In the genomic region with DNA sequence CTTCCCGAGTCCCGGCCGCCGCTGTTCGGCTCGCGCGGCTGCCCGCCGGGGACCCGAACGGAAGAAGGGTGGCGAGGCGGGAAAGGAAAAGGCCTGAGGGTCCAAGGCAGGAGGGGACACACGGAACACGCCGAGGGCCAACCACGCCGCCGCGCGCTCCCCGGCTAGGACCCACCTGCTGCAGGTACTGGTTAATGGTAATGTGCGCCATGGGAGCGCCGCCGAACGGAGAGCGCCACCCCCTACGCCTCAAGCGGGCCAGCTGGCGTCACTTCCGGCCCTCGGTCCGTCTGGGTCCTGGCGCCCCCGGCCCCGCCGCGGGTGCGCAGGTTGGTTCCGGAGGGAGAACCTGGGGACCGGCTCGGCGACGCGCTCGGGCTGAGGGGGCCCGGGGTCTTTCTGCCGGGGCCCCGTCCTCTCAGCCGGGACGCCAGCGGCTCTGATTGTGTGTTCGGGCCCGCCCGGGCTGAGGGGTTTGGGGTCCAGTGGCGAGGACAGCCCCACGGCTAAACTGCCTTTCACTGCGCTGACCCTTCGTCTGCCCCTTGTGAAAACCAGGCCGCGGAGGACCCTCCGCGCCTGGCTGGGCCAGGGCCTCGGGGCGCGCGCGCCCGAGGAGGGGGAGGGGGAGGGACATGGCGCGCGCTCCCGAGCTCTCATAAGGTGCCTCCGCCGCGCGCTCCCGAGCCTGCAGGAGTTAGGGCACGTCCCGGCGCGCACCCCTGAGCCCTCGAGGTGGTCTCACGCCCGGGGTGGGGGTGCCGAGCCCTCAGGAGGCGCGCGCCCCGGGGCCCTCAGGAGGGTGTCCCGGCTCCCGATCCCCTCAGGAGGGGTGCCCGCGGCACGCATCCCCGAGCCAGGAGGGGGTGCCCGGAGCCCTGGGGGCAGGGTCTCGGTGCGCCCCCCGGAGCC, we compare ENCODE assay signal across 1 cellular context.
TF ChIP-seq lines count a peak whose summit lies in the region.

A gene (minus strand): TSS at position 246 of the 912 bp plus-strand sequence. CDS start 35 bp downstream, at position 211.

TF ChIP-seq in HEK293, 187 proteins besides CTCF, POLR2A, EP300 and RAD21 (continued from another document and continues in another):
- TF ChIP-seq, protein P1, sequence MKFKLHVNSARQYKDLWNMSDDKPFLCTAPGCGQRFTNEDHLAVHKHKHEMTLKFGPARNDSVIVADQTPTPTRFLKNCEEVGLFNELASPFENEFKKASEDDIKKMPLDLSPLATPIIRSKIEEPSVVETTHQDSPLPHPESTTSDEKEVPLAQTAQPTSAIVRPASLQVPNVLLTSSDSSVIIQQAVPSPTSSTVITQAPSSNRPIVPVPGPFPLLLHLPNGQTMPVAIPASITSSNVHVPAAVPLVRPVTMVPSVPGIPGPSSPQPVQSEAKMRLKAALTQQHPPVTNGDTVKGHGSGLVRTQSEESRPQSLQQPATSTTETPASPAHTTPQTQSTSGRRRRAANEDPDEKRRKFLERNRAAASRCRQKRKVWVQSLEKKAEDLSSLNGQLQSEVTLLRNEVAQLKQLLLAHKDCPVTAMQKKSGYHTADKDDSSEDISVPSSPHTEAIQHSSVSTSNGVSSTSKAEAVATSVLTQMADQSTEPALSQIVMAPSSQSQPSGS (tag by site-specific recombination; IDR thresholded peaks at IDR 0.05; ENCODE audit: low read depth): peak; percentile 73
- peak; percentile 90; the same call in 1 of the 2 replicates for TF ChIP-seq REPIN1 (tag by site-specific recombination; IDR thresholded peaks at IDR 0.05; ENCODE audit: low read depth)
- peak; percentile 51; the same call in 1 of the 2 replicates for TF ChIP-seq ZNF558 (tag by site-specific recombination; IDR thresholded peaks at IDR 0.05)
- TF ChIP-seq ZEB2 (tag by site-specific recombination; IDR thresholded peaks at IDR 0.05): peak; percentile 97
- TF ChIP-seq, protein P2, sequence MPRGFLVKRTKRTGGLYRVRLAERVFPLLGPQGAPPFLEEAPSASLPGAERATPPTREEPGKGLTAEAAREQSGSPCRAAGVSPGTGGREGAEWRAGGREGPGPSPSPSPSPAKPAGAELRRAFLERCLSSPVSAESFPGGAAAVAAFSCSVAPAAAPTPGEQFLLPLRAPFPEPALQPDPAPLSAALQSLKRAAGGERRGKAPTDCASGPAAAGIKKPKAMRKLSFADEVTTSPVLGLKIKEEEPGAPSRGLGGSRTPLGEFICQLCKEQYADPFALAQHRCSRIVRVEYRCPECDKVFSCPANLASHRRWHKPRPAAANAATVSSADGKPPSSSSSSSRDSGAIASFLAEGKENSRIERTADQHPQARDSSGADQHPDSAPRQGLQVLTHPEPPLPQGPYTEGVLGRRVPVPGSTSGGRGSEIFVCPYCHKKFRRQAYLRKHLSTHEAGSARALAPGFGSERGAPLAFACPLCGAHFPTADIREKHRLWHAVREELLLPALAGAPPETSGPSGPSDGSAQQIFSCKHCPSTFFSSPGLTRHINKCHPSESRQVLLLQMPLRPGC (tag by site-specific recombination; IDR thresholded peaks at IDR 0.05): peak; percentile 94
- TF ChIP-seq BCL11B (tag by site-specific recombination; IDR thresholded peaks at IDR 0.05; ENCODE audit: low read depth): peak; percentile 83; the same call in 1 of the 2 replicates
- TF ChIP-seq ZNF366 (tag by site-specific recombination; conservative IDR thresholded peaks at IDR 0.05): peak; percentile 19; the same call in 1 of the 2 replicates
- TF ChIP-seq, protein P3, sequence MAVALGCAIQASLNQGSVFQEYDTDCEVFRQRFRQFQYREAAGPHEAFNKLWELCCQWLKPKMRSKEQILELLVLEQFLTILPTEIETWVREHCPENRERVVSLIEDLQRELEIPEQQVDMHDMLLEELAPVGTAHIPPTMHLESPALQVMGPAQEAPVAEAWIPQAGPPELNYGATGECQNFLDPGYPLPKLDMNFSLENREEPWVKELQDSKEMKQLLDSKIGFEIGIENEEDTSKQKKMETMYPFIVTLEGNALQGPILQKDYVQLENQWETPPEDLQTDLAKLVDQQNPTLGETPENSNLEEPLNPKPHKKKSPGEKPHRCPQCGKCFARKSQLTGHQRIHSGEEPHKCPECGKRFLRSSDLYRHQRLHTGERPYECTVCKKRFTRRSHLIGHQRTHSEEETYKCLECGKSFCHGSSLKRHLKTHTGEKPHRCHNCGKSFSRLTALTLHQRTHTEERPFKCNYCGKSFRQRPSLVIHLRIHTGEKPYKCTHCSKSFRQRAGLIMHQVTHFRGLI (tag by site-specific recombination; IDR thresholded peaks at IDR 0.05): peak; percentile 48; the same call in 1 of the 2 replicates
- peak; percentile 54; the same call in 1 of the 2 replicates for TF ChIP-seq ZNF223 (tag by site-specific recombination; IDR thresholded peaks at IDR 0.05)
- TF ChIP-seq, protein P4, sequence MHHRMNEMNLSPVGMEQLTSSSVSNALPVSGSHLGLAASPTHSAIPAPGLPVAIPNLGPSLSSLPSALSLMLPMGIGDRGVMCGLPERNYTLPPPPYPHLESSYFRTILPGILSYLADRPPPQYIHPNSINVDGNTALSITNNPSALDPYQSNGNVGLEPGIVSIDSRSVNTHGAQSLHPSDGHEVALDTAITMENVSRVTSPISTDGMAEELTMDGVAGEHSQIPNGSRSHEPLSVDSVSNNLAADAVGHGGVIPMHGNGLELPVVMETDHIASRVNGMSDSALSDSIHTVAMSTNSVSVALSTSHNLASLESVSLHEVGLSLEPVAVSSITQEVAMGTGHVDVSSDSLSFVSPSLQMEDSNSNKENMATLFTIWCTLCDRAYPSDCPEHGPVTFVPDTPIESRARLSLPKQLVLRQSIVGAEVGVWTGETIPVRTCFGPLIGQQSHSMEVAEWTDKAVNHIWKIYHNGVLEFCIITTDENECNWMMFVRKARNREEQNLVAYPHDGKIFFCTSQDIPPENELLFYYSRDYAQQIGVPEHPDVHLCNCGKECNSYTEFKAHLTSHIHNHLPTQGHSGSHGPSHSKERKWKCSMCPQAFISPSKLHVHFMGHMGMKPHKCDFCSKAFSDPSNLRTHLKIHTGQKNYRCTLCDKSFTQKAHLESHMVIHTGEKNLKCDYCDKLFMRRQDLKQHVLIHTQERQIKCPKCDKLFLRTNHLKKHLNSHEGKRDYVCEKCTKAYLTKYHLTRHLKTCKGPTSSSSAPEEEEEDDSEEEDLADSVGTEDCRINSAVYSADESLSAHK (tag by site-specific recombination; IDR thresholded peaks at IDR 0.05): peak; percentile 70; the same call in 1 of the 2 replicates
- peak; percentile 75 for TF ChIP-seq KLF9 (tag by site-specific recombination; IDR thresholded peaks at IDR 0.05; ENCODE audit: low read depth)
- TF ChIP-seq ZNF394 (tag by site-specific recombination; IDR thresholded peaks at IDR 0.05; ENCODE audit: borderline replicate concordance): peak; percentile 88
- TF ChIP-seq, protein P5, sequence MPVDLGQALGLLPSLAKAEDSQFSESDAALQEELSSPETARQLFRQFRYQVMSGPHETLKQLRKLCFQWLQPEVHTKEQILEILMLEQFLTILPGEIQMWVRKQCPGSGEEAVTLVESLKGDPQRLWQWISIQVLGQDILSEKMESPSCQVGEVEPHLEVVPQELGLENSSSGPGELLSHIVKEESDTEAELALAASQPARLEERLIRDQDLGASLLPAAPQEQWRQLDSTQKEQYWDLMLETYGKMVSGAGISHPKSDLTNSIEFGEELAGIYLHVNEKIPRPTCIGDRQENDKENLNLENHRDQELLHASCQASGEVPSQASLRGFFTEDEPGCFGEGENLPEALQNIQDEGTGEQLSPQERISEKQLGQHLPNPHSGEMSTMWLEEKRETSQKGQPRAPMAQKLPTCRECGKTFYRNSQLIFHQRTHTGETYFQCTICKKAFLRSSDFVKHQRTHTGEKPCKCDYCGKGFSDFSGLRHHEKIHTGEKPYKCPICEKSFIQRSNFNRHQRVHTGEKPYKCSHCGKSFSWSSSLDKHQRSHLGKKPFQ (tag by site-specific recombination; IDR thresholded peaks at IDR 0.05): peak; percentile 58
- peak; percentile 82 for TF ChIP-seq SP3 (tag by site-specific recombination; IDR thresholded peaks at IDR 0.05)
- TF ChIP-seq KLF1 (tag by site-specific recombination; IDR thresholded peaks at IDR 0.05): peak; percentile 42
- TF ChIP-seq MYNN (tag by site-specific recombination; IDR thresholded peaks at IDR 0.05; ENCODE audit: borderline replicate concordance): peak; percentile 70
- peak; percentile 90 for TF ChIP-seq YY1 (tag by site-specific recombination; IDR thresholded peaks at IDR 0.05)
- peak; percentile 43; the same call in 1 of the 2 replicates for TF ChIP-seq EGR2 (tag by site-specific recombination; IDR thresholded peaks at IDR 0.05; ENCODE audit: low read depth)
- TF ChIP-seq ZNF561 (tag by site-specific recombination; IDR thresholded peaks at IDR 0.05; ENCODE audit: borderline replicate concordance): peak; percentile 95
- TF ChIP-seq, protein P6, sequence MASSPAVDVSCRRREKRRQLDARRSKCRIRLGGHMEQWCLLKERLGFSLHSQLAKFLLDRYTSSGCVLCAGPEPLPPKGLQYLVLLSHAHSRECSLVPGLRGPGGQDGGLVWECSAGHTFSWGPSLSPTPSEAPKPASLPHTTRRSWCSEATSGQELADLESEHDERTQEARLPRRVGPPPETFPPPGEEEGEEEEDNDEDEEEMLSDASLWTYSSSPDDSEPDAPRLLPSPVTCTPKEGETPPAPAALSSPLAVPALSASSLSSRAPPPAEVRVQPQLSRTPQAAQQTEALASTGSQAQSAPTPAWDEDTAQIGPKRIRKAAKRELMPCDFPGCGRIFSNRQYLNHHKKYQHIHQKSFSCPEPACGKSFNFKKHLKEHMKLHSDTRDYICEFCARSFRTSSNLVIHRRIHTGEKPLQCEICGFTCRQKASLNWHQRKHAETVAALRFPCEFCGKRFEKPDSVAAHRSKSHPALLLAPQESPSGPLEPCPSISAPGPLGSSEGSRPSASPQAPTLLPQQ (tag by site-specific recombination; IDR thresholded peaks at IDR 0.05): peak; percentile 89
- TF ChIP-seq, protein P7, sequence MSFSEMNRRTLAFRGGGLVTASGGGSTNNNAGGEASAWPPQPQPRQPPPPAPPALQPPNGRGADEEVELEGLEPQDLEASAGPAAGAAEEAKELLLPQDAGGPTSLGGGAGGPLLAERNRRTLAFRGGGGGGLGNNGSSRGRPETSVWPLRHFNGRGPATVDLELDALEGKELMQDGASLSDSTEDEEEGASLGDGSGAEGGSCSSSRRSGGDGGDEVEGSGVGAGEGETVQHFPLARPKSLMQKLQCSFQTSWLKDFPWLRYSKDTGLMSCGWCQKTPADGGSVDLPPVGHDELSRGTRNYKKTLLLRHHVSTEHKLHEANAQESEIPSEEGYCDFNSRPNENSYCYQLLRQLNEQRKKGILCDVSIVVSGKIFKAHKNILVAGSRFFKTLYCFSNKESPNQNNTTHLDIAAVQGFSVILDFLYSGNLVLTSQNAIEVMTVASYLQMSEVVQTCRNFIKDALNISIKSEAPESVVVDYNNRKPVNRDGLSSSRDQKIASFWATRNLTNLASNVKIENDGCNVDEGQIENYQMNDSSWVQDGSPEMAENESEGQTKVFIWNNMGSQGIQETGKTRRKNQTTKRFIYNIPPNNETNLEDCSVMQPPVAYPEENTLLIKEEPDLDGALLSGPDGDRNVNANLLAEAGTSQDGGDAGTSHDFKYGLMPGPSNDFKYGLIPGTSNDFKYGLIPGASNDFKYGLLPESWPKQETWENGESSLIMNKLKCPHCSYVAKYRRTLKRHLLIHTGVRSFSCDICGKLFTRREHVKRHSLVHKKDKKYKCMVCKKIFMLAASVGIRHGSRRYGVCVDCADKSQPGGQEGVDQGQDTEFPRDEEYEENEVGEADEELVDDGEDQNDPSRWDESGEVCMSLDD (tag by site-specific recombination; IDR thresholded peaks at IDR 0.05): peak; percentile 96
- TF ChIP-seq ZNF341 (tag by site-specific recombination; IDR thresholded peaks at IDR 0.05; ENCODE audit: low read depth): peak; percentile 30; the same call in 1 of the 2 replicates
- peak; percentile 97 for TF ChIP-seq ZSCAN23 (tag by site-specific recombination; IDR thresholded peaks at IDR 0.05)
- TF ChIP-seq HOXC10 (CRISPR knock-in tag; IDR thresholded peaks at IDR 0.05): no peak
- TF ChIP-seq ZNF132 (tag by site-specific recombination; IDR thresholded peaks at IDR 0.05; ENCODE audit: borderline replicate concordance): no peak
- peak; percentile 88 for TF ChIP-seq SP2 (tag by site-specific recombination; IDR thresholded peaks at IDR 0.05)
- TF ChIP-seq ZNF629 (tag by site-specific recombination; IDR thresholded peaks at IDR 0.05): peak; percentile 89
- TF ChIP-seq ZNF10 (tag by site-specific recombination; IDR thresholded peaks at IDR 0.05): no peak
- peak; percentile 84 for TF ChIP-seq YY2 (tag by site-specific recombination; IDR thresholded peaks at IDR 0.05)
- TF ChIP-seq, protein P8, sequence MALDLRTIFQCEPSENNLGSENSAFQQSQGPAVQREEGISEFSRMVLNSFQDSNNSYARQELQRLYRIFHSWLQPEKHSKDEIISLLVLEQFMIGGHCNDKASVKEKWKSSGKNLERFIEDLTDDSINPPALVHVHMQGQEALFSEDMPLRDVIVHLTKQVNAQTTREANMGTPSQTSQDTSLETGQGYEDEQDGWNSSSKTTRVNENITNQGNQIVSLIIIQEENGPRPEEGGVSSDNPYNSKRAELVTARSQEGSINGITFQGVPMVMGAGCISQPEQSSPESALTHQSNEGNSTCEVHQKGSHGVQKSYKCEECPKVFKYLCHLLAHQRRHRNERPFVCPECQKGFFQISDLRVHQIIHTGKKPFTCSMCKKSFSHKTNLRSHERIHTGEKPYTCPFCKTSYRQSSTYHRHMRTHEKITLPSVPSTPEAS (tag by site-specific recombination; IDR thresholded peaks at IDR 0.05): peak; percentile 70
- TF ChIP-seq, protein P9, sequence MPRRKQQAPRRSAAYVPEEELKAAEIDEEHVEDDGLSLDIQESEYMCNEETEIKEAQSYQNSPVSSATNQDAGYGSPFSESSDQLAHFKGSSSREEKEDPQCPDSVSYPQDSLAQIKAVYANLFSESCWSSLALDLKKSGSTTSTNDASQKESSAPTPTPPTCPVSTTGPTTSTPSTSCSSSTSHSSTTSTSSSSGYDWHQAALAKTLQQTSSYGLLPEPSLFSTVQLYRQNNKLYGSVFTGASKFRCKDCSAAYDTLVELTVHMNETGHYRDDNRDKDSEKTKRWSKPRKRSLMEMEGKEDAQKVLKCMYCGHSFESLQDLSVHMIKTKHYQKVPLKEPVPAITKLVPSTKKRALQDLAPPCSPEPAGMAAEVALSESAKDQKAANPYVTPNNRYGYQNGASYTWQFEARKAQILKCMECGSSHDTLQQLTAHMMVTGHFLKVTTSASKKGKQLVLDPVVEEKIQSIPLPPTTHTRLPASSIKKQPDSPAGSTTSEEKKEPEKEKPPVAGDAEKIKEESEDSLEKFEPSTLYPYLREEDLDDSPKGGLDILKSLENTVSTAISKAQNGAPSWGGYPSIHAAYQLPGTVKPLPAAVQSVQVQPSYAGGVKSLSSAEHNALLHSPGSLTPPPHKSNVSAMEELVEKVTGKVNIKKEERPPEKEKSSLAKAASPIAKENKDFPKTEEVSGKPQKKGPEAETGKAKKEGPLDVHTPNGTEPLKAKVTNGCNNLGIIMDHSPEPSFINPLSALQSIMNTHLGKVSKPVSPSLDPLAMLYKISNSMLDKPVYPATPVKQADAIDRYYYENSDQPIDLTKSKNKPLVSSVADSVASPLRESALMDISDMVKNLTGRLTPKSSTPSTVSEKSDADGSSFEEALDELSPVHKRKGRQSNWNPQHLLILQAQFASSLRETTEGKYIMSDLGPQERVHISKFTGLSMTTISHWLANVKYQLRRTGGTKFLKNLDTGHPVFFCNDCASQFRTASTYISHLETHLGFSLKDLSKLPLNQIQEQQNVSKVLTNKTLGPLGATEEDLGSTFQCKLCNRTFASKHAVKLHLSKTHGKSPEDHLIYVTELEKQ (tag by site-specific recombination; IDR thresholded peaks at IDR 0.05; ENCODE audit: borderline replicate concordance): 0 out of 2 replicates have a peak, but pooled peaks have one; percentile 49
- TF ChIP-seq FEZF1 (tag by site-specific recombination; IDR thresholded peaks at IDR 0.05): peak; percentile 28; the same call in 1 of the 2 replicates
